Comparison of ENCODE assay signal across 16 cellular contexts in the genomic region with DNA sequence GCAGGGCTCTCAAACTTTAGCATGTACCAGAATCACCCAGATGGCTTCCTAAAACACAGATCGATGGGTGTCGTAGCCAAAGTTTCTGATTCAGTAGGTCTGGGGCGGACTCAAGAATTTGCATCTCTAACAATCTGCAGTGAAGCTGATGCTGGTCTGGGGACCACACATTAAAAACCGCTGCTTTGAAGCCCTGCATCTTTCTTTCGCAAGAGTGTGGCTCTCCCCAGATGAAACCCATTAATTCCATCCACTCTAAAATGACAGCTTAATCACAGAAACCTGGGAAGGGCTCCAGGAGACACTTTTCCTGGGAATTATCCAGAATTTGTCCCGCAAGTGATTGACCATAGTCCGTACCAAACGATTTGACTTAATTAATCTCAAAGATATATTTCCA.
DNase-seq lines count a peak whose midpoint lies in the region; ATAC-seq and TF ChIP-seq lines count a peak whose summit lies in the region.
"Had no signal": no experiment of that assay in that cellular context is flagged by ENCODE, and none has a peak within 500 bp of the region (broad histone marks: within the 10 kb centered on the region; RNA-seq: fewer than 3 reads in every experiment).

No MANE protein-coding gene starts in this region.

- H3K4me1 ChIP-seq in SK-N-SH (ENCODE audit: control insufficient read depth in 1 of 2, insufficient read depth in 2 of 2, low read depth in 1 of 2, low read length in 1 of 2): peaks cover 4% of the 10 kb centered on the region in 2 experiments; a peak in 2 of 4 replicates

- H3K36me3 ChIP-seq in SK-N-SH (replicated peaks in 1 of 2; ENCODE audit: control insufficient read depth in 1 of 2, insufficient read depth in 2 of 2, low read length in 1 of 2): peaks cover 0 to 6% of the 10 kb centered on the region in 2 experiments

- no peak overlapping the region for H2AFZ ChIP-seq in SK-N-SH (ENCODE audit: low read depth)
- H2AFZ ChIP-seq: GM23338 had no signal

- H4K20me1 ChIP-seq in SK-N-SH (ENCODE audit: insufficient read depth): no peaks in the 10 kb centered on the region

- no peak overlapping the region for H3K27ac ChIP-seq in SK-N-SH (ENCODE audit: low read depth in 2 of 2, low read length in 1 of 2)

- POLR2A ChIA-PET in SK-N-SH (lab: Yijun Ruan, JAX): no interaction called here

- H3K9me2 ChIP-seq in SK-N-SH: no peaks in the 10 kb centered on the region

- H3K27me3 Mint-ChIP-seq in chondrocyte (ENCODE audit: low read depth): no peaks in the 10 kb centered on the region

- no peaks in the 10 kb centered on the region for H3K27me3 ChIP-seq in SK-N-SH (ENCODE audit: insufficient read depth)

- H3K4me2 ChIP-seq in SK-N-SH: no peak overlapping the region
- H3K4me2 ChIP-seq: GM23338 had no signal

- H3K9me3 ChIP-seq in SK-N-SH: no peaks in the 10 kb centered on the region

- no peaks in the 10 kb centered on the region for H3K36me3 Mint-ChIP-seq in chondrocyte (ENCODE audit: low read depth)

- H3K27ac Mint-ChIP-seq in chondrocyte (ENCODE audit: unreplicated experiment): no peak overlapping the region
- H3K27ac Mint-ChIP-seq: GM23338 had no signal

- H3K4me3 ChIP-seq in SK-N-SH (ENCODE audit: low read depth in 2 of 2, low read length in 1 of 2): no peak overlapping the region
- H3K4me3 ChIP-seq: GM23338 had no signal

- no peaks in the 10 kb centered on the region for H3K79me2 ChIP-seq in SK-N-SH (ENCODE audit: insufficient read depth)

- H3K4me1 Mint-ChIP-seq in chondrocyte (ENCODE audit: low read depth): peaks cover 3% of the 10 kb centered on the region
- H3K4me1 Mint-ChIP-seq: GM23338 had no signal

- no peak for TF ChIP-seq EP300 in SK-N-SH (IDR thresholded peaks at IDR 0.05; ENCODE audit: borderline replicate concordance in 1 of 2, low read depth in 1 of 2, low read length in 1 of 2)

- ATAC-seq in SK-N-SH treated with all-trans-retinoic acid at 6 μM for 48 hours (no peak), HG02870 (IDR thresholded peaks at IDR 0.05; ENCODE audit: unreplicated experiment) (no peak), HG02571 (IDR thresholded peaks at IDR 0.05; ENCODE audit: unreplicated experiment) (no peak)
- ATAC-seq: GM23338 had no signal

- 88% methylated on average over 8 of the region's 8 CpGs for WGBS in SK-N-SH (ENCODE audit: low lambda C conversion rate)

- no peak for TF ChIP-seq RAD21 in SK-N-SH (IDR thresholded peaks at IDR 0.05; ENCODE audit: low read length)

- CTCF ChIA-PET in SK-N-SH (lab: Yijun Ruan, JAX): interaction anchor here (0.9 to 2.9 kb wide), 7 partner anchors 10 to 813 kb away, joined by 3 to 25 read pairs (median 5); a partner anchor contains a TSS

- no peaks in the 10 kb centered on the region for H3K9me3 Mint-ChIP-seq in chondrocyte (ENCODE audit: low read depth)
- H3K9me3 Mint-ChIP-seq: GM23338 had no signal

- H3K4me3 Mint-ChIP-seq in chondrocyte (ENCODE audit: unreplicated experiment): no peak overlapping the region
- H3K4me3 Mint-ChIP-seq: GM23338 had no signal

- H3K9ac ChIP-seq in SK-N-SH: no peak overlapping the region

- no peak for DNase-seq in SK-N-SH
- peak; percentile 24 for DNase-seq in NCI-H446 treated with DMSO at 0.1 percent for 48 hours (lab: John Stamatoyannopoulos, UW)
- DNase-seq in fibroblast of gingiva (ENCODE audit: low read depth): peak; percentile 32
- no peak for DNase-seq in H4 (ENCODE audit: low spot score)
- no peak for DNase-seq in chondrocyte (ENCODE audit: low spot score)
- DNase-seq: C1 segment of cervical spinal cord, DMS79 treated with DMSO at 0.1 percent for 48 hours, MV-4-11, NCI-H1436, NCI-H2029, NCI-H524, SHP77 treated with DMSO at 0.1 percent for 48 hours had no signal

- peaks cover 4% of the 10 kb centered on the region for H3F3A ChIP-seq in SK-N-SH (replicated peaks; ENCODE audit: insufficient read depth)

- TF ChIP-seq CTCF in SK-N-SH (IDR thresholded peaks at IDR 0.05) (no peak), chondrocyte (IDR thresholded peaks at IDR 0.05) (no peak)

TF ChIP-seq in SK-N-SH treated with all-trans-retinoic acid at 6 μM for 48 hours, 23 proteins besides CTCF, POLR2A, EP300 and RAD21 (continues in another document):
- TF ChIP-seq, protein P1, sequence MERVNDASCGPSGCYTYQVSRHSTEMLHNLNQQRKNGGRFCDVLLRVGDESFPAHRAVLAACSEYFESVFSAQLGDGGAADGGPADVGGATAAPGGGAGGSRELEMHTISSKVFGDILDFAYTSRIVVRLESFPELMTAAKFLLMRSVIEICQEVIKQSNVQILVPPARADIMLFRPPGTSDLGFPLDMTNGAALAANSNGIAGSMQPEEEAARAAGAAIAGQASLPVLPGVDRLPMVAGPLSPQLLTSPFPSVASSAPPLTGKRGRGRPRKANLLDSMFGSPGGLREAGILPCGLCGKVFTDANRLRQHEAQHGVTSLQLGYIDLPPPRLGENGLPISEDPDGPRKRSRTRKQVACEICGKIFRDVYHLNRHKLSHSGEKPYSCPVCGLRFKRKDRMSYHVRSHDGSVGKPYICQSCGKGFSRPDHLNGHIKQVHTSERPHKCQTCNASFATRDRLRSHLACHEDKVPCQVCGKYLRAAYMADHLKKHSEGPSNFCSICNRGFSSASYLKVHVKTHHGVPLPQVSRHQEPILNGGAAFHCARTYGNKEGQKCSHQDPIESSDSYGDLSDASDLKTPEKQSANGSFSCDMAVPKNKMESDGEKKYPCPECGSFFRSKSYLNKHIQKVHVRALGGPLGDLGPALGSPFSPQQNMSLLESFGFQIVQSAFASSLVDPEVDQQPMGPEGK (CRISPR knock-in tag; IDR thresholded peaks at IDR 0.05; ENCODE audit: borderline replicate concordance): no peak
- TF ChIP-seq ISL1 (CRISPR knock-in tag; IDR thresholded peaks at IDR 0.05) (peak; percentile 35), BACH2 (CRISPR knock-in tag; IDR thresholded peaks at IDR 0.05; ENCODE audit: borderline replicate concordance) (no peak)
- TF ChIP-seq, protein P2, sequence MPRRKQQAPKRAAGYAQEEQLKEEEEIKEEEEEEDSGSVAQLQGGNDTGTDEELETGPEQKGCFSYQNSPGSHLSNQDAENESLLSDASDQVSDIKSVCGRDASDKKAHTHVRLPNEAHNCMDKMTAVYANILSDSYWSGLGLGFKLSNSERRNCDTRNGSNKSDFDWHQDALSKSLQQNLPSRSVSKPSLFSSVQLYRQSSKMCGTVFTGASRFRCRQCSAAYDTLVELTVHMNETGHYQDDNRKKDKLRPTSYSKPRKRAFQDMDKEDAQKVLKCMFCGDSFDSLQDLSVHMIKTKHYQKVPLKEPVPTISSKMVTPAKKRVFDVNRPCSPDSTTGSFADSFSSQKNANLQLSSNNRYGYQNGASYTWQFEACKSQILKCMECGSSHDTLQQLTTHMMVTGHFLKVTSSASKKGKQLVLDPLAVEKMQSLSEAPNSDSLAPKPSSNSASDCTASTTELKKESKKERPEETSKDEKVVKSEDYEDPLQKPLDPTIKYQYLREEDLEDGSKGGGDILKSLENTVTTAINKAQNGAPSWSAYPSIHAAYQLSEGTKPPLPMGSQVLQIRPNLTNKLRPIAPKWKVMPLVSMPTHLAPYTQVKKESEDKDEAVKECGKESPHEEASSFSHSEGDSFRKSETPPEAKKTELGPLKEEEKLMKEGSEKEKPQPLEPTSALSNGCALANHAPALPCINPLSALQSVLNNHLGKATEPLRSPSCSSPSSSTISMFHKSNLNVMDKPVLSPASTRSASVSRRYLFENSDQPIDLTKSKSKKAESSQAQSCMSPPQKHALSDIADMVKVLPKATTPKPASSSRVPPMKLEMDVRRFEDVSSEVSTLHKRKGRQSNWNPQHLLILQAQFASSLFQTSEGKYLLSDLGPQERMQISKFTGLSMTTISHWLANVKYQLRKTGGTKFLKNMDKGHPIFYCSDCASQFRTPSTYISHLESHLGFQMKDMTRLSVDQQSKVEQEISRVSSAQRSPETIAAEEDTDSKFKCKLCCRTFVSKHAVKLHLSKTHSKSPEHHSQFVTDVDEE (CRISPR knock-in tag; IDR thresholded peaks at IDR 0.05): no peak

TF ChIP-seq in SK-N-SH, 30 proteins besides CTCF, POLR2A, EP300 and RAD21:
- TF ChIP-seq, protein P3, sequence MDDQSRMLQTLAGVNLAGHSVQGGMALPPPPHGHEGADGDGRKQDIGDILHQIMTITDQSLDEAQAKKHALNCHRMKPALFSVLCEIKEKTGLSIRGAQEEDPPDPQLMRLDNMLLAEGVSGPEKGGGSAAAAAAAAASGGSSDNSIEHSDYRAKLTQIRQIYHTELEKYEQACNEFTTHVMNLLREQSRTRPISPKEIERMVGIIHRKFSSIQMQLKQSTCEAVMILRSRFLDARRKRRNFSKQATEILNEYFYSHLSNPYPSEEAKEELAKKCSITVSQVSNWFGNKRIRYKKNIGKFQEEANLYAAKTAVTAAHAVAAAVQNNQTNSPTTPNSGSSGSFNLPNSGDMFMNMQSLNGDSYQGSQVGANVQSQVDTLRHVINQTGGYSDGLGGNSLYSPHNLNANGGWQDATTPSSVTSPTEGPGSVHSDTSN (IDR thresholded peaks at IDR 0.05): no peak
- TF ChIP-seq TEAD4 (IDR thresholded peaks at IDR 0.05; ENCODE audit: borderline replicate concordance, insufficient read depth): no peak

Comparison
In these comparisons a context has a peak if more than half of its experiments do, and no peak if none do; other contexts are left out.
1. DNase-seq: peak in NCI-H446 treated with DMSO at 0.1 percent for 48 hours (single experiment) and fibroblast of gingiva (single experiment); none in SK-N-SH (single experiment), H4 (single experiment) and chondrocyte (single experiment).